In genomic region chr17:42623732-42624596, GRCh38 we compare ENCODE assay signal across 9 cellular contexts. TPM values are rescaled to one million over a fixed set of nuclear protein-coding genes. Genes with fewer than 3 reads are reported as not detected.
A peak's percentile ranks its signal among the peaks of the same experiment; 100 is the strongest.
DNase-seq lines count a peak whose midpoint lies in the region; ATAC-seq, FAIRE-seq and TF ChIP-seq lines count a peak whose summit lies in the region.
"Had no signal": no experiment of that assay in that cellular context is flagged by ENCODE, and none has a peak within 500 bp of the region (broad histone marks: within the 10 kb centered on the region; RNA-seq: fewer than 3 reads in every experiment).

No MANE protein-coding gene starts in this region.

- no peak overlapping the region for H3K4me3 Mint-ChIP-seq in activated CD8-positive, alpha-beta T cell treated with anti-CD3 and anti-CD28 coated beads, Interleukin-2, amount 10 ng/mL, durations not matched to agents 7 days and 5 days

- H3K27ac Mint-ChIP-seq in activated CD8-positive, alpha-beta T cell treated with anti-CD3 and anti-CD28 coated beads, Interleukin-2, amount 10 ng/mL, durations not matched to agents 7 days and 5 days, result no peak overlapping the region

- H3K4me2 ChIP-seq in keratinocyte (ENCODE audit: control insufficient read depth, extremely low read depth, insufficient read depth, low read depth, low read length), result peak overlapping the region; percentile 60

- peaks cover 2% of the 10 kb centered on the region for H3K27me3 Mint-ChIP-seq in activated CD8-positive, alpha-beta T cell treated with anti-CD3 and anti-CD28 coated beads, Interleukin-2, amount 10 ng/mL, durations not matched to agents 7 days and 5 days (ENCODE audit: low read depth)

- CTCF ChIA-PET in activated CD8-positive, alpha-beta T cell treated with anti-CD3 and anti-CD28 coated beads, Interleukin-2, amount 10 ng/mL, durations not matched to agents 7 days and 5 days (lab: Charles Lee), result interaction anchor here (2.3 kb wide), 1 partner anchor 15 kb away, joined by 7 read pairs; the partner anchor contains the start of genes RETREG3 and TUBG1

- no peaks in the 10 kb centered on the region for H3K36me3 ChIP-seq in WERI-Rb-1
- H3K36me3 ChIP-seq in keratinocyte (ENCODE audit: control insufficient read depth in 2 of 2, extremely low read depth in 1 of 2, insufficient read depth in 2 of 2, low read length in 2 of 2), result no peaks in the 10 kb centered on the region

- dilution Hi-C loops in keratinocyte (cut with MboI; ENCODE audit: extremely low pct_ligation_motif_present, low sequenced_read_pairs), result no loop called here

- H3K36me3 Mint-ChIP-seq in activated CD8-positive, alpha-beta T cell treated with anti-CD3 and anti-CD28 coated beads, Interleukin-2, amount 10 ng/mL, durations not matched to agents 7 days and 5 days (ENCODE audit: low read depth), result no peaks in the 10 kb centered on the region

- H3K9ac ChIP-seq in keratinocyte (ENCODE audit: control insufficient read depth, extremely low read depth, insufficient read depth, low read length), result no peak overlapping the region
- H3K9ac ChIP-seq: parathyroid adenoma had no signal

- peak; percentile 14 for DNase-seq in DMS 273 treated with DMSO at 0.1 percent for 48 hours (lab: John Stamatoyannopoulos, UW)
- DNase-seq in M059J (ENCODE audit: low read depth), result peak; percentile 74
- DNase-seq in WERI-Rb-1, result no peak
- DNase-seq in keratinocyte (ENCODE audit: low read depth, low spot score), result peak; percentile 71
- no peak for DNase-seq in activated CD4-positive, alpha-beta T cell treated with anti-CD3 and anti-CD28 coated beads for 1 hour
- DNase-seq in activated CD8-positive, alpha-beta T cell treated with anti-CD3 and anti-CD28 coated beads, Interleukin-2, amount 10 ng/mL, durations not matched to agents 7 days and 5 days, result no peak

- H3K79me2 ChIP-seq in keratinocyte (ENCODE audit: control insufficient read depth, insufficient read depth, low read length), result no peaks in the 10 kb centered on the region
- H3K79me2 ChIP-seq: parathyroid adenoma had no signal

- H3K9me1 ChIP-seq in keratinocyte (ENCODE audit: control insufficient read depth, extremely low read depth, insufficient read depth, low read length), result peaks cover 3% of the 10 kb centered on the region

- H3K27me3 ChIP-seq in WERI-Rb-1 (ENCODE audit: insufficient read depth, low read depth, severe bottlenecking), result no peaks in the 10 kb centered on the region
- no peaks in the 10 kb centered on the region for H3K27me3 ChIP-seq in keratinocyte (ENCODE audit: control insufficient read depth, extremely low read depth, insufficient read depth, low read length)

- no peaks in the 10 kb centered on the region for H4K20me1 ChIP-seq in keratinocyte (ENCODE audit: control insufficient read depth, extremely low read depth, insufficient read depth, low read length)

- peaks cover 12% of the 10 kb centered on the region for H3K4me1 ChIP-seq in keratinocyte (ENCODE audit: control insufficient read depth, extremely low read depth, insufficient read depth, low read length)

- H3K9me3 ChIP-seq in WERI-Rb-1 (ENCODE audit: severe bottlenecking) (no peaks in the 10 kb centered on the region), keratinocyte (ENCODE audit: control insufficient read depth, low read depth, low read length) (no peaks in the 10 kb centered on the region)

- POLR2A ChIA-PET in activated CD8-positive, alpha-beta T cell treated with anti-CD3 and anti-CD28 coated beads, Interleukin-2, amount 10 ng/mL, durations not matched to agents 7 days and 5 days (lab: Charles Lee), result no interaction called here

- TF ChIP-seq CTCF in WERI-Rb-1 (IDR thresholded peaks at IDR 0.05; ENCODE audit: low read depth, low read length) (peak; percentile 43), keratinocyte (optimal IDR thresholded peaks at IDR 0.05 in 1 of 3, IDR thresholded peaks at IDR 0.05 in 1 of 3, conservative IDR thresholded peaks at IDR 0.05 in 1 of 3; ENCODE audit: extremely low read depth in 1 of 3, insufficient read depth in 2 of 3, low read length in 3 of 3) (peak in 2 of 3 experiments; percentile 23 to 37)

- H3K4me3 ChIP-seq in WERI-Rb-1 (ENCODE audit: low read depth, low read length) (no peak overlapping the region), keratinocyte (ENCODE audit: control insufficient read depth in 2 of 3, extremely low read depth in 1 of 3, insufficient read depth in 2 of 3, low read depth in 1 of 3, low read length in 3 of 3) (peak overlapping the region in 1 of 3 experiments; percentile 13)

- no peaks in the 10 kb centered on the region for H3K9me3 Mint-ChIP-seq in activated CD8-positive, alpha-beta T cell treated with anti-CD3 and anti-CD28 coated beads, Interleukin-2, amount 10 ng/mL, durations not matched to agents 7 days and 5 days (ENCODE audit: insufficient read depth)

- no peak for ATAC-seq in activated CD8-positive, alpha-beta T cell treated with anti-CD3 and anti-CD28 coated beads, Interleukin-2, amount 10 ng/mL, durations not matched to agents 7 days and 5 days
- ATAC-seq in HG03342 (IDR thresholded peaks at IDR 0.05; ENCODE audit: unreplicated experiment), result no peak
- no peak for ATAC-seq in GM21423 (IDR thresholded peaks at IDR 0.05; ENCODE audit: unreplicated experiment)

- peaks cover 2% of the 10 kb centered on the region for H3K4me1 Mint-ChIP-seq in activated CD8-positive, alpha-beta T cell treated with anti-CD3 and anti-CD28 coated beads, Interleukin-2, amount 10 ng/mL, durations not matched to agents 7 days and 5 days (ENCODE audit: low read depth)

- H3K27ac ChIP-seq in WERI-Rb-1 (no peak overlapping the region), keratinocyte (ENCODE audit: control insufficient read depth, insufficient read depth, low read length) (peak overlapping the region; percentile 49)
- H3K27ac ChIP-seq: parathyroid adenoma had no signal

- peak; percentile 84 for FAIRE-seq in keratinocyte (lab: Jason Lieb, UNC)

- peak overlapping the region; percentile 69 for H2AFZ ChIP-seq in keratinocyte (ENCODE audit: control insufficient read depth, low read length)
- H2AFZ ChIP-seq: parathyroid adenoma had no signal

RNA-seq across cellular contexts. Expression of gene TUBG1, which starts 14.5 kb away (rescaled TPM):
- 148 and 168 TPM in 2 replicates for total RNA-seq in M059J (2014; rRNA removed; shearing (Covaris generic))
- polyA plus RNA-seq in keratinocyte, result 35.1 to 141 TPM (median 54.8 TPM) in 3 replicates
- polyA plus RNA-seq in keratinocyte (2011; ENCODE audit: low read depth), result 84.2 TPM
- 79.1 and 107 TPM in 2 replicates for polyA plus RNA-seq in keratinocyte (2011; cell fraction: cytosol; rRNA removed)
- 67.6 and 72.9 TPM in 2 replicates for polyA plus RNA-seq in keratinocyte (2011; cell fraction: nucleus; rRNA removed)
- polyA plus RNA-seq in keratinocyte (2012; ENCODE audit: low replicate concordance), result 72.9 and 123 TPM in 2 replicates
- polyA minus RNA-seq in keratinocyte, result 78.6 to 249 TPM (median 96.2 TPM) in 3 replicates
- polyA minus RNA-seq in keratinocyte (2011; cell fraction: cytosol; rRNA and poly(A)+ RNA removed), result 81.0 TPM
- polyA minus RNA-seq in keratinocyte (2011; cell fraction: nucleus; rRNA and poly(A)+ RNA removed), result 24.6 and 31.1 TPM in 2 replicates
- total RNA-seq in activated CD8-positive, alpha-beta T cell treated with anti-CD3 and anti-CD28 coated beads, Interleukin-2, amount 10 ng/mL, durations not matched to agents 7 days and 5 days, result 10 to 100 TPM; 82.3 to 83.4 TPM

RNA-seq across cellular contexts. Expression of gene RETREG3, which starts 14.8 kb away (rescaled TPM):
- total RNA-seq in M059J (2014; rRNA removed; shearing (Covaris generic)), result 38.7 and 41.9 TPM in 2 replicates
- 25.2 to 49.5 TPM (median 32.5 TPM) in 3 replicates for polyA plus RNA-seq in keratinocyte
- polyA plus RNA-seq in keratinocyte (2011; ENCODE audit: low read depth), result 6.4 TPM
- polyA plus RNA-seq in keratinocyte (2011; cell fraction: cytosol; rRNA removed), result 18.9 and 23.3 TPM in 2 replicates
- 50.4 and 56.8 TPM in 2 replicates for polyA plus RNA-seq in keratinocyte (2011; cell fraction: nucleus; rRNA removed)
- 29.5 and 30.2 TPM in 2 replicates for polyA plus RNA-seq in keratinocyte (2012; ENCODE audit: low replicate concordance)
- 136 to 160 TPM (median 139 TPM) in 3 replicates for polyA minus RNA-seq in keratinocyte
- 41.8 TPM for polyA minus RNA-seq in keratinocyte (2011; cell fraction: cytosol; rRNA and poly(A)+ RNA removed)
- 67.4 and 90.9 TPM in 2 replicates for polyA minus RNA-seq in keratinocyte (2011; cell fraction: nucleus; rRNA and poly(A)+ RNA removed)
- total RNA-seq in activated CD8-positive, alpha-beta T cell treated with anti-CD3 and anti-CD28 coated beads, Interleukin-2, amount 10 ng/mL, durations not matched to agents 7 days and 5 days, result 10 to 100 TPM; 53.6 to 54.7 TPM

RNA-seq across cellular contexts. Expression of gene TUBG2, which starts 35.1 kb away (rescaled TPM):
- total RNA-seq in M059J (2014; rRNA removed; shearing (Covaris generic)), result 15.9 and 21.0 TPM in 2 replicates
- 13.5 to 17.8 TPM (median 14.5 TPM) in 3 replicates for polyA plus RNA-seq in keratinocyte
- 6.1 TPM for polyA plus RNA-seq in keratinocyte (2011; ENCODE audit: low read depth)
- 7.8 and 11.8 TPM in 2 replicates for polyA plus RNA-seq in keratinocyte (2011; cell fraction: cytosol; rRNA removed)
- 58.1 and 66.0 TPM in 2 replicates for polyA plus RNA-seq in keratinocyte (2011; cell fraction: nucleus; rRNA removed)
- 17.2 and 18.2 TPM in 2 replicates for polyA plus RNA-seq in keratinocyte (2012; ENCODE audit: low replicate concordance)
- 9.2 to 20.5 TPM (median 9.6 TPM) in 3 replicates for polyA minus RNA-seq in keratinocyte
- polyA minus RNA-seq in keratinocyte (2011; cell fraction: cytosol; rRNA and poly(A)+ RNA removed), result 6.7 TPM
- 9.0 and 10.3 TPM in 2 replicates for polyA minus RNA-seq in keratinocyte (2011; cell fraction: nucleus; rRNA and poly(A)+ RNA removed)
- total RNA-seq in activated CD8-positive, alpha-beta T cell treated with anti-CD3 and anti-CD28 coated beads, Interleukin-2, amount 10 ng/mL, durations not matched to agents 7 days and 5 days, result 1 to 10 TPM; 8.0 to 8.1 TPM

RNA-seq across cellular contexts. Expression of gene PSMC3IP, which starts 46.4 kb away (rescaled TPM):
- total RNA-seq in M059J (2014; rRNA removed; shearing (Covaris generic)), result 16.0 and 23.2 TPM in 2 replicates
- polyA plus RNA-seq in keratinocyte, result 2.4 to 7.8 TPM (median 7.7 TPM) in 3 replicates
- polyA plus RNA-seq in keratinocyte (2011; ENCODE audit: low read depth), result 4.7 TPM
- polyA plus RNA-seq in keratinocyte (2011; cell fraction: cytosol; rRNA removed), result 1.8 and 2.1 TPM in 2 replicates
- 6.1 and 7.5 TPM in 2 replicates for polyA plus RNA-seq in keratinocyte (2011; cell fraction: nucleus; rRNA removed)
- 2.0 and 6.5 TPM in 2 replicates for polyA plus RNA-seq in keratinocyte (2012; ENCODE audit: low replicate concordance)
- 0.33 to 3.3 TPM (median 1.7 TPM) in 3 replicates for polyA minus RNA-seq in keratinocyte
- not detected for polyA minus RNA-seq in keratinocyte (2011; cell fraction: cytosol; rRNA and poly(A)+ RNA removed)
- polyA minus RNA-seq in keratinocyte (2011; cell fraction: nucleus; rRNA and poly(A)+ RNA removed), result 0.95 and 2.3 TPM in 2 replicates
- total RNA-seq in activated CD8-positive, alpha-beta T cell treated with anti-CD3 and anti-CD28 coated beads, Interleukin-2, amount 10 ng/mL, durations not matched to agents 7 days and 5 days, result 10 to 100 TPM; 19.2 to 21.8 TPM

RNA-seq across cellular contexts. Expression of gene PLEKHH3, which starts 52.8 kb away (rescaled TPM):
- 14.9 and 17.8 TPM in 2 replicates for total RNA-seq in M059J (2014; rRNA removed; shearing (Covaris generic))
- polyA plus RNA-seq in keratinocyte, result 3.1 to 10.7 TPM (median 4.9 TPM) in 3 replicates
- polyA plus RNA-seq in keratinocyte (2011; ENCODE audit: low read depth), result 11.6 TPM
- polyA plus RNA-seq in keratinocyte (2011; cell fraction: cytosol; rRNA removed), result 2.5 and 7.9 TPM in 2 replicates
- 13.2 and 20.7 TPM in 2 replicates for polyA plus RNA-seq in keratinocyte (2011; cell fraction: nucleus; rRNA removed)
- 10.7 and 25.0 TPM in 2 replicates for polyA plus RNA-seq in keratinocyte (2012; ENCODE audit: low replicate concordance)
- polyA minus RNA-seq in keratinocyte, result 2.9 to 4.3 TPM (median 3.1 TPM) in 3 replicates
- polyA minus RNA-seq in keratinocyte (2011; cell fraction: cytosol; rRNA and poly(A)+ RNA removed), result 17.3 TPM
- polyA minus RNA-seq in keratinocyte (2011; cell fraction: nucleus; rRNA and poly(A)+ RNA removed), result 13.1 and 17.9 TPM in 2 replicates
- 1 to 10 TPM in 1 of 2 experiments, under 1 TPM in 1; 0.79 to 1.2 TPM for total RNA-seq in activated CD8-positive, alpha-beta T cell treated with anti-CD3 and anti-CD28 coated beads, Interleukin-2, amount 10 ng/mL, durations not matched to agents 7 days and 5 days

Comparison
In these comparisons a context has a peak if more than half of its experiments do, and no peak if none do; other contexts are left out.
1. DNase-seq: peak in DMS 273 treated with DMSO at 0.1 percent for 48 hours (single experiment), M059J (single experiment) and keratinocyte (single experiment); none in WERI-Rb-1 (single experiment), activated CD4-positive, alpha-beta T cell treated with anti-CD3 and anti-CD28 coated beads for 1 hour (single experiment) and activated CD8-positive, alpha-beta T cell treated with anti-CD3 and anti-CD28 coated beads, Interleukin-2, amount 10 ng/mL, durations not matched to agents 7 days and 5 days (single experiment).